ENCODE assay signal across 2 cellular contexts in the genomic region with DNA sequence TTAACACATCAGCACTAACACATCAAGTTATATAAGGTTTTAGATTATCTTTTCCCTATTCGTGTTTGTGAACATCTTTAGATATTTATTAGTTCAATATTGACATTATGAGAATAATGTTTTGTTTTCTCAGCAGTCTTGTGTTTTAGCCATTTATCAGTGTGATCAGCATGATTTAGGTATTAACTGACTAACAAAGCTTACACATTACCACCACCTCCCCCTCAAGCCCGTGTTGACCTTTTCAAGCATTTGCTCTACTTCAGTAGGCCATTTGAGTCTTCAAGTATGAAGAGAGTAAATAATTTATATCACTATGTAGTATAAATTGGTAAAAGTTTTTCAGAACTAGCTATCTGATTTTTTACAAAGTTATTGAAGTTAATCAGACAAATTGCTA.
TF ChIP-seq lines count a peak whose summit lies in the region.

No MANE protein-coding gene starts in this region.

TF ChIP-seq in SK-N-SH, 30 proteins besides CTCF, POLR2A, EP300 and RAD21 (continued from another document):
- TF ChIP-seq, protein P1, sequence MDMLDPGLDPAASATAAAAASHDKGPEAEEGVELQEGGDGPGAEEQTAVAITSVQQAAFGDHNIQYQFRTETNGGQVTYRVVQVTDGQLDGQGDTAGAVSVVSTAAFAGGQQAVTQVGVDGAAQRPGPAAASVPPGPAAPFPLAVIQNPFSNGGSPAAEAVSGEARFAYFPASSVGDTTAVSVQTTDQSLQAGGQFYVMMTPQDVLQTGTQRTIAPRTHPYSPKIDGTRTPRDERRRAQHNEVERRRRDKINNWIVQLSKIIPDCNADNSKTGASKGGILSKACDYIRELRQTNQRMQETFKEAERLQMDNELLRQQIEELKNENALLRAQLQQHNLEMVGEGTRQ (IDR thresholded peaks at IDR 0.05; ENCODE audit: borderline replicate concordance, low read depth, low read length): no peak
- TF ChIP-seq NRF1 (IDR thresholded peaks at IDR 0.05; ENCODE audit: low read depth, low read length) (no peak), ELF1 (IDR thresholded peaks at IDR 0.05) (no peak), TEAD4 (IDR thresholded peaks at IDR 0.05; ENCODE audit: borderline replicate concordance, insufficient read depth) (no peak)

TF ChIP-seq in SK-N-SH treated with all-trans-retinoic acid at 6 μM for 48 hours, 23 proteins besides CTCF, POLR2A, EP300 and RAD21 (continued from another document):
- TF ChIP-seq, protein P2, sequence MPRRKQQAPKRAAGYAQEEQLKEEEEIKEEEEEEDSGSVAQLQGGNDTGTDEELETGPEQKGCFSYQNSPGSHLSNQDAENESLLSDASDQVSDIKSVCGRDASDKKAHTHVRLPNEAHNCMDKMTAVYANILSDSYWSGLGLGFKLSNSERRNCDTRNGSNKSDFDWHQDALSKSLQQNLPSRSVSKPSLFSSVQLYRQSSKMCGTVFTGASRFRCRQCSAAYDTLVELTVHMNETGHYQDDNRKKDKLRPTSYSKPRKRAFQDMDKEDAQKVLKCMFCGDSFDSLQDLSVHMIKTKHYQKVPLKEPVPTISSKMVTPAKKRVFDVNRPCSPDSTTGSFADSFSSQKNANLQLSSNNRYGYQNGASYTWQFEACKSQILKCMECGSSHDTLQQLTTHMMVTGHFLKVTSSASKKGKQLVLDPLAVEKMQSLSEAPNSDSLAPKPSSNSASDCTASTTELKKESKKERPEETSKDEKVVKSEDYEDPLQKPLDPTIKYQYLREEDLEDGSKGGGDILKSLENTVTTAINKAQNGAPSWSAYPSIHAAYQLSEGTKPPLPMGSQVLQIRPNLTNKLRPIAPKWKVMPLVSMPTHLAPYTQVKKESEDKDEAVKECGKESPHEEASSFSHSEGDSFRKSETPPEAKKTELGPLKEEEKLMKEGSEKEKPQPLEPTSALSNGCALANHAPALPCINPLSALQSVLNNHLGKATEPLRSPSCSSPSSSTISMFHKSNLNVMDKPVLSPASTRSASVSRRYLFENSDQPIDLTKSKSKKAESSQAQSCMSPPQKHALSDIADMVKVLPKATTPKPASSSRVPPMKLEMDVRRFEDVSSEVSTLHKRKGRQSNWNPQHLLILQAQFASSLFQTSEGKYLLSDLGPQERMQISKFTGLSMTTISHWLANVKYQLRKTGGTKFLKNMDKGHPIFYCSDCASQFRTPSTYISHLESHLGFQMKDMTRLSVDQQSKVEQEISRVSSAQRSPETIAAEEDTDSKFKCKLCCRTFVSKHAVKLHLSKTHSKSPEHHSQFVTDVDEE (CRISPR knock-in tag; IDR thresholded peaks at IDR 0.05): no peak
- no peak for TF ChIP-seq ZNF8 (CRISPR knock-in tag; IDR thresholded peaks at IDR 0.05)
- TF ChIP-seq ARNTL (CRISPR knock-in tag; IDR thresholded peaks at IDR 0.05; ENCODE audit: borderline replicate concordance, low read depth): no peak
- no peak for TF ChIP-seq GLIS3 (CRISPR knock-in tag; IDR thresholded peaks at IDR 0.05)
- no peak for TF ChIP-seq ZC3H10 (CRISPR knock-in tag; IDR thresholded peaks at IDR 0.05)
- no peak for TF ChIP-seq BACH2 (CRISPR knock-in tag; IDR thresholded peaks at IDR 0.05; ENCODE audit: borderline replicate concordance)
- no peak for TF ChIP-seq PPARA (CRISPR knock-in tag; IDR thresholded peaks at IDR 0.05; ENCODE audit: borderline replicate concordance)
- TF ChIP-seq RARB (CRISPR knock-in tag; IDR thresholded peaks at IDR 0.05): no peak
- TF ChIP-seq, protein P3, sequence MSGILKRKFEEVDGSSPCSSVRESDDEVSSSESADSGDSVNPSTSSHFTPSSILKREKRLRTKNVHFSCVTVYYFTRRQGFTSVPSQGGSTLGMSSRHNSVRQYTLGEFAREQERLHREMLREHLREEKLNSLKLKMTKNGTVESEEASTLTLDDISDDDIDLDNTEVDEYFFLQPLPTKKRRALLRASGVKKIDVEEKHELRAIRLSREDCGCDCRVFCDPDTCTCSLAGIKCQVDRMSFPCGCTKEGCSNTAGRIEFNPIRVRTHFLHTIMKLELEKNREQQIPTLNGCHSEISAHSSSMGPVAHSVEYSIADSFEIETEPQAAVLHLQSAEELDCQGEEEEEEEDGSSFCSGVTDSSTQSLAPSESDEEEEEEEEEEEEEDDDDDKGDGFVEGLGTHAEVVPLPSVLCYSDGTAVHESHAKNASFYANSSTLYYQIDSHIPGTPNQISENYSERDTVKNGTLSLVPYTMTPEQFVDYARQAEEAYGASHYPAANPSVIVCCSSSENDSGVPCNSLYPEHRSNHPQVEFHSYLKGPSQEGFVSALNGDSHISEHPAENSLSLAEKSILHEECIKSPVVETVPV (CRISPR knock-in tag; IDR thresholded peaks at IDR 0.05): no peak
- no peak for TF ChIP-seq TCF4 (CRISPR knock-in tag; IDR thresholded peaks at IDR 0.05; ENCODE audit: borderline replicate concordance)
- TF ChIP-seq, protein P4, sequence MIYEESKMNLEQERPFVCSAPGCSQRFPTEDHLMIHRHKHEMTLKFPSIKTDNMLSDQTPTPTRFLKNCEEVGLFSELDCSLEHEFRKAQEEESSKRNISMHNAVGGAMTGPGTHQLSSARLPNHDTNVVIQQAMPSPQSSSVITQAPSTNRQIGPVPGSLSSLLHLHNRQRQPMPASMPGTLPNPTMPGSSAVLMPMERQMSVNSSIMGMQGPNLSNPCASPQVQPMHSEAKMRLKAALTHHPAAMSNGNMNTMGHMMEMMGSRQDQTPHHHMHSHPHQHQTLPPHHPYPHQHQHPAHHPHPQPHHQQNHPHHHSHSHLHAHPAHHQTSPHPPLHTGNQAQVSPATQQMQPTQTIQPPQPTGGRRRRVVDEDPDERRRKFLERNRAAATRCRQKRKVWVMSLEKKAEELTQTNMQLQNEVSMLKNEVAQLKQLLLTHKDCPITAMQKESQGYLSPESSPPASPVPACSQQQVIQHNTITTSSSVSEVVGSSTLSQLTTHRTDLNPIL (CRISPR knock-in tag; IDR thresholded peaks at IDR 0.05; ENCODE audit: low read depth): no peak
- TF ChIP-seq OSR1 (CRISPR knock-in tag; IDR thresholded peaks at IDR 0.05): no peak
